ENCODE assay signal across 16 cellular contexts in the genomic region with DNA sequence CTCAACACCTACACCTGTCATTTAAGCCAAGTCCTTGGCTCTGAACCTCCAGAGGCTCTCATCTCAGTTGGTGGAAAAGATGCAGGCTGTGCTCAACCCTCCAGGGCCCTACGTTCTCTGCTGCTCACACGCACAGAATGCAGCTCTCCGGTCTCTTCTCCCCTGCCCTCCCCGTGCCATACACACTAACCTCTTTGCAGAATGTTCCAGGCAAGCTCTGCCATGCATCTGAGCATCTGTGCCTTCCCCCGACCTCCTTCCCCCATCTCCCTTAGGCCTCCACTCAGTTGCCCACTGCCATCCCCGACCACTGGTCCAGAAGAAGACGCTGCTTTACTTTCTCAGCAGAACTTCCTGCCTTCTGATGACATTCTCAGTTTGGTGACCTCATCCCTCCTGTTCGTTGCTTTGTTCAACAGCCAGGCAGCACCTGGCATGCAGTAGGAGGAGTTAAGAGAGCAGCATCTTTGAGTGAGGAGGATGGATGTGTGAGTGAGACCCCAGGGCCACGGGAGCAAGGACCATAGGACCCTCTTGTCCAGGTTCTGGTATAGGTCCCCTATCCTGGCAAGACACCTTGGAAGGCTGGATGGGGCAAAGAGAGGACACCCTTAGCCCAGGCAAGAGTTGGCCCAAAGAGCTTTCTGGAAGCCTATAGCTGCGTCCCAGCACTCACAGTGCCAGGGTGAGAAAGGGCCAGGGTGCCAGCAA.
"Had no signal": no experiment of that assay in that cellular context is flagged by ENCODE, and none has a peak within 500 bp of the region (broad histone marks: within the 10 kb centered on the region; RNA-seq: fewer than 3 reads in every experiment).

No MANE protein-coding gene starts in this region.

- H3K36me3 Mint-ChIP-seq: activated naive CD8-positive, alpha-beta T cell; natural killer cell; stimulated activated naive B cell treated with anti-CD40 and anti-IgM and Interleukin-4, amounts not matched to agents 10 μg/mL and 1 μg/mL and 100 μg/mL, for 72 hours had no signal

- DNase-seq: activated B cell treated with CpG ODN at 0.5 μM for 24 hours; activated CD4-positive, alpha-beta T cell treated with anti-CD3 and anti-CD28 coated beads, Interleukin-2, amount 50 U/mL, for 1 hour; activated effector memory CD4-positive, alpha-beta T cell treated with anti-CD3 and anti-CD28 coated beads, Interleukin-2, amount 50 U/mL, for 16 hours; activated T-cell treated with anti-CD3 and anti-CD28 coated beads, Interleukin-2, amount 50 U/mL, for 24 hours; foreskin keratinocyte; left colon; natural killer cell; nucleus accumbens; psoas muscle; stimulated activated CD4-positive, alpha-beta T cell treated with anti-CD3 and anti-CD28 coated beads, Interleukin-2, amount 100 ng/mL, for 24 hours; stimulated activated naive B cell treated with anti-CD40 and anti-IgM and Interleukin-4, amounts not matched to agents 10 μg/mL and 1 μg/mL and 100 μg/mL, for 72 hours; transverse colon had no signal

- H3K4me1 Mint-ChIP-seq: activated B cell treated with CpG ODN at 0.5 μM for 24 hours; natural killer cell; stimulated activated naive B cell treated with anti-CD40 and anti-IgM and Interleukin-4, amounts not matched to agents 10 μg/mL and 1 μg/mL and 100 μg/mL, for 72 hours had no signal

- ATAC-seq: foreskin keratinocyte; left colon; natural killer cell; psoas muscle; sciatic nerve; stimulated activated naive B cell treated with anti-CD40 and anti-IgM and Interleukin-4, amounts not matched to agents 10 μg/mL and 1 μg/mL and 100 μg/mL, for 72 hours had no signal

- H3K4me1 ChIP-seq: foreskin keratinocyte, psoas muscle, spleen, transverse colon had no signal

- H3K27me3 ChIP-seq: foreskin keratinocyte, transverse colon had no signal

- H3K27ac Mint-ChIP-seq: activated B cell treated with CpG ODN at 0.5 μM for 24 hours; activated naive CD8-positive, alpha-beta T cell; activated T-cell treated with anti-CD3 and anti-CD28 coated beads, Interleukin-2, amount 50 U/mL, for 24 hours; natural killer cell; stimulated activated naive B cell treated with anti-CD40 and anti-IgM and Interleukin-4, amounts not matched to agents 10 μg/mL and 1 μg/mL and 100 μg/mL, for 72 hours; T-helper 1 cell treated with Interleukin-12 subunit alpha and Interleukin-12 subunit beta and Interleukin-4 antibody, amounts not matched to agents 30 μg/mL and 1 μg/mL, for 36 hours had no signal

- H3K9me3 Mint-ChIP-seq: activated B cell treated with CpG ODN at 0.5 μM for 24 hours; activated T-cell treated with anti-CD3 and anti-CD28 coated beads, Interleukin-2, amount 50 U/mL, for 24 hours; natural killer cell; stimulated activated naive B cell treated with anti-CD40 and anti-IgM and Interleukin-4, amounts not matched to agents 10 μg/mL and 1 μg/mL and 100 μg/mL, for 72 hours; T-helper 1 cell treated with Interleukin-12 subunit alpha and Interleukin-12 subunit beta and Interleukin-4 antibody, amounts not matched to agents 30 μg/mL and 1 μg/mL, for 36 hours had no signal

- H3K27me3 Mint-ChIP-seq: activated B cell treated with CpG ODN at 0.5 μM for 24 hours had no signal

- H3K27ac ChIP-seq: foreskin keratinocyte, psoas muscle, spleen, transverse colon had no signal

- H3K9me3 ChIP-seq: psoas muscle, transverse colon had no signal

- H3K4me3 Mint-ChIP-seq: activated B cell treated with CpG ODN at 0.5 μM for 24 hours; activated naive CD8-positive, alpha-beta T cell; activated T-cell treated with anti-CD3 and anti-CD28 coated beads, Interleukin-2, amount 50 U/mL, for 24 hours; natural killer cell; stimulated activated naive B cell treated with anti-CD40 and anti-IgM and Interleukin-4, amounts not matched to agents 10 μg/mL and 1 μg/mL and 100 μg/mL, for 72 hours; T-helper 1 cell treated with Interleukin-12 subunit alpha and Interleukin-12 subunit beta and Interleukin-4 antibody, amounts not matched to agents 30 μg/mL and 1 μg/mL, for 36 hours had no signal
